Comparison of ENCODE assay signal across 9 cellular contexts in genomic region chr20:46402236-46402886, GRCh38. TPM values are rescaled to one million over a fixed set of nuclear protein-coding genes. Genes with fewer than 3 reads are reported as not detected.
DNase-seq lines count a peak whose midpoint lies in the region; ATAC-seq and TF ChIP-seq lines count a peak whose summit lies in the region.
"Had no signal": no experiment of that assay in that cellular context is flagged by ENCODE, and none has a peak within 500 bp of the region (broad histone marks: within the 10 kb centered on the region; RNA-seq: fewer than 3 reads in every experiment).

No MANE protein-coding gene starts in this region.

- no peaks in the 10 kb centered on the region for H3K9me3 Mint-ChIP-seq in endodermal cell

- no peak overlapping the region for H3K4me3 Mint-ChIP-seq in endodermal cell

- H3K27me3 Mint-ChIP-seq in endodermal cell (ENCODE audit: insufficient read depth), result no peaks in the 10 kb centered on the region

- TF ChIP-seq CTCF in Peyer's patch (IDR thresholded peaks at IDR 0.05), result no peak
- no peak for TF ChIP-seq CTCF in endodermal cell (conservative IDR thresholded peaks at IDR 0.05)
- TF ChIP-seq CTCF in parathyroid adenoma (IDR thresholded peaks at IDR 0.05), result no peak
- TF ChIP-seq CTCF in RWPE1 (conservative IDR thresholded peaks at IDR 0.05; ENCODE audit: low read depth), result no peak

- no peak for DNase-seq in Peyer's patch
- DNase-seq in endodermal cell, result peak; percentile 12
- DNase-seq in RWPE1 (ENCODE audit: low spot score), result no peak
- DNase-seq in NCI-H1694 treated with DMSO at 0.1 percent for 48 hours (lab: John Stamatoyannopoulos, UW), result no peak
- no peak for DNase-seq in activated CD4-positive, alpha-beta T cell treated with anti-CD3 and anti-CD28 coated beads, Interleukin-2, amount 50 U/mL, for 1 hour
- DNase-seq: NCI-H1048 had no signal

- peaks cover 41% of the 10 kb centered on the region for H3K4me1 Mint-ChIP-seq in endodermal cell

- H3K27ac ChIP-seq in BLaER1 (no peak overlapping the region), Peyer's patch (peak overlapping the region; percentile 59 to 71 (median 66)), endodermal cell (ENCODE audit: low read depth, low read length) (no peak overlapping the region), parathyroid adenoma (peak overlapping the region; percentile 72), RWPE1 (no peak overlapping the region)

- WGBS in endodermal cell (ENCODE audit: insufficient coverage in 1 of 2, insufficient read length in 1 of 2), 2 experiments, result 82 to 97% methylated on average over 1 to 2 of the region's 3 CpGs

- peaks cover 8% of the 10 kb centered on the region for H3K36me3 Mint-ChIP-seq in endodermal cell (ENCODE audit: low read depth)

- peaks cover 80% of the 10 kb centered on the region for H4K20me1 ChIP-seq in BLaER1

- H3K27ac Mint-ChIP-seq in endodermal cell, result no peak overlapping the region

- H3K4me3 ChIP-seq in BLaER1 (no peak overlapping the region), Peyer's patch (no peak overlapping the region), endodermal cell (ENCODE audit: low read length) (no peak overlapping the region), parathyroid adenoma (ENCODE audit: low read depth, low read length) (no peak overlapping the region)

- H2AFZ ChIP-seq in parathyroid adenoma, result no peak overlapping the region

- H3K36me3 ChIP-seq in BLaER1, result peaks cover 26% of the 10 kb centered on the region
- no peaks in the 10 kb centered on the region for H3K36me3 ChIP-seq in Peyer's patch
- peaks cover 29% of the 10 kb centered on the region for H3K36me3 ChIP-seq in endodermal cell (ENCODE audit: control insufficient read depth, insufficient read depth, low read length)
- no peaks in the 10 kb centered on the region for H3K36me3 ChIP-seq in parathyroid adenoma (ENCODE audit: control insufficient read depth, insufficient read depth, low read length)

- CTCF ChIA-PET in RWPE1 (lab: Yijun Ruan, JAX), result interaction anchor here (1.1 kb wide), 1 partner anchor 24 kb away, joined by 3 read pairs; no protein-coding TSS in a partner anchor

- no peaks in the 10 kb centered on the region for H3K27me3 ChIP-seq in BLaER1
- H3K27me3 ChIP-seq in Peyer's patch, result no peaks in the 10 kb centered on the region
- no peaks in the 10 kb centered on the region for H3K27me3 ChIP-seq in endodermal cell (ENCODE audit: control insufficient read depth, insufficient read depth, low read length, poor library complexity, severe bottlenecking)
- H3K27me3 ChIP-seq in parathyroid adenoma (ENCODE audit: control insufficient read depth, insufficient read depth, low read length), result no peaks in the 10 kb centered on the region

- H3K4me2 ChIP-seq in BLaER1 (peak overlapping the region; percentile 71), parathyroid adenoma (ENCODE audit: low read length) (no peak overlapping the region)

- ATAC-seq in HG02610 (IDR thresholded peaks at IDR 0.05; ENCODE audit: unreplicated experiment), result no peak

- POLR2A ChIA-PET in RWPE1 (lab: Yijun Ruan, JAX; ENCODE audit: low non-redundant PET), result no interaction called here

- H3K4me1 ChIP-seq in BLaER1 (peaks cover 64% of the 10 kb centered on the region), Peyer's patch (peaks cover 0 to 72% (median 29%) of the 10 kb centered on the region in 4 donors), endodermal cell (ENCODE audit: control insufficient read depth, insufficient read depth, low read length) (peaks cover 25% of the 10 kb centered on the region), parathyroid adenoma (peaks cover 44% of the 10 kb centered on the region)

- peaks cover 37% of the 10 kb centered on the region for H3K79me2 ChIP-seq in parathyroid adenoma

- H3K9me3 ChIP-seq in BLaER1 (no peaks in the 10 kb centered on the region), Peyer's patch (no peaks in the 10 kb centered on the region), endodermal cell (ENCODE audit: control insufficient read depth, low read length) (no peaks in the 10 kb centered on the region), parathyroid adenoma (ENCODE audit: control insufficient read depth, low read length) (no peaks in the 10 kb centered on the region)

- H3K9ac ChIP-seq in BLaER1, result no peak overlapping the region
- no peak overlapping the region for H3K9ac ChIP-seq in endodermal cell (ENCODE audit: extremely low read depth, low read length, poor library complexity, severe bottlenecking)
- no peak overlapping the region for H3K9ac ChIP-seq in parathyroid adenoma

- TF ChIP-seq POLR2A in Peyer's patch (IDR thresholded peaks at IDR 0.05), result no peak

RNA-seq across cellular contexts. Expression of gene ELMO2, which starts 4.1 kb away (rescaled TPM):
- total RNA-seq in Peyer's patch (10 to 100 TPM; 24.3 to 78.4 (median 26.4) TPM), endodermal cell (10 to 100 TPM; 44.8 to 52.8 TPM)
- 47.4 TPM for polyA plus RNA-seq in endodermal cell (2013, experiment 1 of 2)
- polyA plus RNA-seq in endodermal cell (2013, experiment 2 of 2), result 46.7 TPM

Comparison
In these comparisons a context has a peak if more than half of its experiments do, and no peak if none do; other contexts are left out.
1. H3K27ac ChIP-seq: peak in Peyer's patch (4 of 4) and parathyroid adenoma (single experiment); none in BLaER1 (single experiment), endodermal cell (single experiment) and RWPE1 (single experiment).